8 cellular contexts compared by ENCODE assay signal in the genomic region with DNA sequence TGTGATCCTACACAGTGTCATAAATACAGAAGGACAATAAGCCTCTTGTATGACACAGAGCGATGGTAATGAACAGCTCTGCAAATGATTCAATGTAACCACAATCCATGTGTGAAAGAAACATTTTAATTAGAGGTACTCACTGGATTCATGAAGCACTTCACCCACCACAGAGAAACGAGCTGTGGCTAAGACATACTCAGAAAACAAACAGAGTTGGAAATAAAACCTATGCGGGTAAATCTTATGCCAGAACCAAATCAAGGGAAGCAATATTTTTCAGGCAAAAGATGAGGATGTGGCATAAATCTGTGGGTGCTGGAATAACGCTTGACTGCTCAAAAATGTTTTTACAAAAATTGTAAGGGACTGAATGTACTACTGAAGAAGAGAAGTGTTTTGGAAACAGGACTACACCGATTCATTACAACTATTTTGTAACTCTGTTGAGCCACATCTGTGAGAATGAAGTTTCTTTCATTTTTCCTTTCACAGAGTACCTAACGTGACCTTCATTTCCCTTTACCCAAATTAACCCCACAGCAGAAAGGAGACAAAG.
DNase-seq lines count a peak whose midpoint lies in the region; ATAC-seq and TF ChIP-seq lines count a peak whose summit lies in the region.

No MANE protein-coding gene starts in this region.

- H3K4me3 ChIP-seq in adipocyte (ENCODE audit: low read length) (peak overlapping the region; percentile 26), A673 (ENCODE audit: low read depth, low read length, poor library complexity, severe bottlenecking) (no peak overlapping the region)

- peaks cover 28% of the 10 kb centered on the region for H3K4me1 ChIP-seq in adipocyte (ENCODE audit: control insufficient read depth, insufficient read depth, low read length)
- no peaks in the 10 kb centered on the region for H3K4me1 ChIP-seq in A673 (ENCODE audit: insufficient read depth, low read length, poor library complexity, severe bottlenecking)

- TF ChIP-seq CTCF in A673 (conservative IDR thresholded peaks at IDR 0.05; ENCODE audit: low read depth, low read length) (no peak), RWPE1 (conservative IDR thresholded peaks at IDR 0.05; ENCODE audit: low read depth) (no peak)

- H3K27me3 ChIP-seq in adipocyte (replicated peaks; ENCODE audit: control insufficient read depth, insufficient read depth, low read length) (no peaks in the 10 kb centered on the region), A673 (replicated peaks; ENCODE audit: insufficient read depth, low read depth, low read length, poor library complexity) (no peaks in the 10 kb centered on the region)

- H3K27ac ChIP-seq in A673 (ENCODE audit: low read depth, low read length, poor library complexity, severe bottlenecking) (no peak overlapping the region), RWPE1 (no peak overlapping the region)

- no TSS peak for BruUV-seq in A673 (replicated peaks; lab: Mats Ljungman, UMichigan)

- no peaks in the 10 kb centered on the region for H3K36me3 ChIP-seq in adipocyte (ENCODE audit: control insufficient read depth, insufficient read depth, low read length, severe bottlenecking)
- no peaks in the 10 kb centered on the region for H3K36me3 ChIP-seq in A673 (ENCODE audit: insufficient read depth, low read length, poor library complexity, severe bottlenecking)

- H3K9ac ChIP-seq in adipocyte (ENCODE audit: low read length) = peak overlapping the region; percentile 48

- CTCF ChIA-PET in A673 (lab: Charles Lee) = no interaction called here
- CTCF ChIA-PET in RWPE1 (lab: Yijun Ruan, JAX) = no interaction called here

- POLR2A ChIA-PET in A673 (lab: Charles Lee; ENCODE audit: low non-redundant PET) = no interaction called here
- POLR2A ChIA-PET in RWPE1 (lab: Yijun Ruan, JAX; ENCODE audit: low non-redundant PET) = no interaction called here

- H3K9me3 ChIP-seq in adipocyte (ENCODE audit: control insufficient read depth, low read length) = peaks cover 1% of the 10 kb centered on the region
- H3K9me3 ChIP-seq in A673 (ENCODE audit: low read depth, low read length, poor library complexity, severe bottlenecking) = no peaks in the 10 kb centered on the region

- ATAC-seq in GM19397 (IDR thresholded peaks at IDR 0.05; ENCODE audit: unreplicated experiment) (peak; percentile 52), HG03439 (IDR thresholded peaks at IDR 0.05; ENCODE audit: unreplicated experiment) (peak; percentile 81)

- intact Hi-C loops in A673 (cut with micrococcal nuclease; ENCODE audit: unreplicated experiment) = no loop called here

- peak; percentile 11 for DNase-seq in COLO829 (ENCODE audit: low spot score)
- DNase-seq in adipocyte (ENCODE audit: low read depth) = no peak
- DNase-seq in renal cortical epithelial cell (ENCODE audit: low read depth) = peak; percentile 88
- no peak for DNase-seq in activated effector memory CD4-positive, alpha-beta T cell treated with Interleukin-2 at 50 U/mL for 16 hours
- no peak for DNase-seq in A673 (ENCODE audit: low spot score)
- DNase-seq in RWPE1 (ENCODE audit: low spot score) = no peak

Comparison
In these comparisons a context has a peak if more than half of its experiments do, and no peak if none do; other contexts are left out.
1. DNase-seq: peak in COLO829 (single experiment) and renal cortical epithelial cell (single experiment); none in adipocyte (single experiment), activated effector memory CD4-positive, alpha-beta T cell treated with Interleukin-2 at 50 U/mL for 16 hours (single experiment), A673 (single experiment) and RWPE1 (single experiment).